Comparison of ENCODE assay signal across 1 cellular context in genomic region chr20:5950271-5951031, GRCh38.
A peak's percentile ranks its signal among the peaks of the same experiment; 100 is the strongest.
TF ChIP-seq lines count a peak whose summit lies in the region.

TSS of gene MCM8 (plus strand) at chr20:5950652. CDS start at chr20:5952016, 1,364 bp downstream.
A gene with protein sequence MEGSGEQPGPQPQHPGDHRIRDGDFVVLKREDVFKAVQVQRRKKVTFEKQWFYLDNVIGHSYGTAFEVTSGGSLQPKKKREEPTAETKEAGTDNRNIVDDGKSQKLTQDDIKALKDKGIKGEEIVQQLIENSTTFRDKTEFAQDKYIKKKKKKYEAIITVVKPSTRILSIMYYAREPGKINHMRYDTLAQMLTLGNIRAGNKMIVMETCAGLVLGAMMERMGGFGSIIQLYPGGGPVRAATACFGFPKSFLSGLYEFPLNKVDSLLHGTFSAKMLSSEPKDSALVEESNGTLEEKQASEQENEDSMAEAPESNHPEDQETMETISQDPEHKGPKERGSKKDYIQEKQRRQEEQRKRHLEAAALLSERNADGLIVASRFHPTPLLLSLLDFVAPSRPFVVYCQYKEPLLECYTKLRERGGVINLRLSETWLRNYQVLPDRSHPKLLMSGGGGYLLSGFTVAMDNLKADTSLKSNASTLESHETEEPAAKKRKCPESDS (minus strand): TSS chr20:5950533. CDS start chr20:5950405, 128 bp downstream.

TF ChIP-seq in HEK293, 187 proteins besides CTCF, POLR2A, EP300 and RAD21 (continued from another document and continues in another):
- TF ChIP-seq, protein P1, sequence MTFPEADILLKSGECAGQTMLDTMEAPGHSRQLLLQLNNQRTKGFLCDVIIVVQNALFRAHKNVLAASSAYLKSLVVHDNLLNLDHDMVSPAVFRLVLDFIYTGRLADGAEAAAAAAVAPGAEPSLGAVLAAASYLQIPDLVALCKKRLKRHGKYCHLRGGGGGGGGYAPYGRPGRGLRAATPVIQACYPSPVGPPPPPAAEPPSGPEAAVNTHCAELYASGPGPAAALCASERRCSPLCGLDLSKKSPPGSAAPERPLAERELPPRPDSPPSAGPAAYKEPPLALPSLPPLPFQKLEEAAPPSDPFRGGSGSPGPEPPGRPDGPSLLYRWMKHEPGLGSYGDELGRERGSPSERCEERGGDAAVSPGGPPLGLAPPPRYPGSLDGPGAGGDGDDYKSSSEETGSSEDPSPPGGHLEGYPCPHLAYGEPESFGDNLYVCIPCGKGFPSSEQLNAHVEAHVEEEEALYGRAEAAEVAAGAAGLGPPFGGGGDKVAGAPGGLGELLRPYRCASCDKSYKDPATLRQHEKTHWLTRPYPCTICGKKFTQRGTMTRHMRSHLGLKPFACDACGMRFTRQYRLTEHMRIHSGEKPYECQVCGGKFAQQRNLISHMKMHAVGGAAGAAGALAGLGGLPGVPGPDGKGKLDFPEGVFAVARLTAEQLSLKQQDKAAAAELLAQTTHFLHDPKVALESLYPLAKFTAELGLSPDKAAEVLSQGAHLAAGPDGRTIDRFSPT (tag by site-specific recombination; IDR thresholded peaks at IDR 0.05), result no peak
- TF ChIP-seq ZNF302 (tag by site-specific recombination; IDR thresholded peaks at IDR 0.05; ENCODE audit: low read depth) (no peak), ZNF521 (tag by site-specific recombination; IDR thresholded peaks at IDR 0.05) (no peak), ZNF24 (tag by site-specific recombination; IDR thresholded peaks at IDR 0.05) (no peak), ZNF660 (tag by site-specific recombination; IDR thresholded peaks at IDR 0.05) (no peak), GLIS2 (tag by site-specific recombination; IDR thresholded peaks at IDR 0.05) (peak; percentile 32; the same call in 1 of the 2 replicates), ZNF169 (tag by site-specific recombination; IDR thresholded peaks at IDR 0.05) (no peak), ZFP37 (tag by site-specific recombination; IDR thresholded peaks at IDR 0.05) (no peak), SP3 (tag by site-specific recombination; IDR thresholded peaks at IDR 0.05) (peak; percentile 82), ZBTB7A (tag by site-specific recombination; IDR thresholded peaks at IDR 0.05; ENCODE audit: low read depth) (no peak), ZNF16 (tag by site-specific recombination; IDR thresholded peaks at IDR 0.05; ENCODE audit: low read depth) (no peak), ZNF423 (tag by site-specific recombination; IDR thresholded peaks at IDR 0.05) (no peak), TRIM28 (IDR thresholded peaks at IDR 0.05; ENCODE audit: borderline replicate concordance, low read length) (no peak), ZNF558 (tag by site-specific recombination; IDR thresholded peaks at IDR 0.05) (no peak), ZNF202 (tag by site-specific recombination; IDR thresholded peaks at IDR 0.05; ENCODE audit: borderline replicate concordance) (no peak), ZNF623 (tag by site-specific recombination; IDR thresholded peaks at IDR 0.05) (no peak), ZBTB8A (tag by site-specific recombination; IDR thresholded peaks at IDR 0.05) (peak; percentile 11; the same call in 1 of the 2 replicates), SP2 (tag by site-specific recombination; IDR thresholded peaks at IDR 0.05) (peak; percentile 96), ZNF626 (tag by site-specific recombination; IDR thresholded peaks at IDR 0.05) (no peak), ZNF132 (tag by site-specific recombination; IDR thresholded peaks at IDR 0.05; ENCODE audit: borderline replicate concordance) (no peak), ZNF37A (tag by site-specific recombination; IDR thresholded peaks at IDR 0.05) (no peak), PRDM6 (tag by site-specific recombination; IDR thresholded peaks at IDR 0.05) (no peak), ZBTB20 (tag by site-specific recombination; IDR thresholded peaks at IDR 0.05) (no peak; the same call in 1 of the 2 replicates), ZNF610 (tag by site-specific recombination; IDR thresholded peaks at IDR 0.05; ENCODE audit: borderline replicate concordance) (0 out of 2 replicates have a peak, but pooled peaks have one; percentile 32), ZNF510 (tag by site-specific recombination; IDR thresholded peaks at IDR 0.05; ENCODE audit: insufficient replicate concordance) (no peak), SETDB1 (IDR thresholded peaks at IDR 0.05; ENCODE audit: insufficient read length, low read length) (no peak), ZNF449 (tag by site-specific recombination; IDR thresholded peaks at IDR 0.05) (no peak), ZFP69B (tag by site-specific recombination; IDR thresholded peaks at IDR 0.05) (peak; percentile 80), ZNF529 (tag by site-specific recombination; IDR thresholded peaks at IDR 0.05; ENCODE audit: insufficient replicate concordance) (no peak), ZNF335 (tag by site-specific recombination; conservative IDR thresholded peaks at IDR 0.05) (peak; percentile 63), ZNF223 (tag by site-specific recombination; IDR thresholded peaks at IDR 0.05) (no peak), ZNF23 (tag by site-specific recombination; IDR thresholded peaks at IDR 0.05; ENCODE audit: borderline replicate concordance) (no peak), OVOL3 (tag by site-specific recombination; IDR thresholded peaks at IDR 0.05) (no peak), ZNF843 (tag by site-specific recombination; IDR thresholded peaks at IDR 0.05) (no peak), ZNF211 (tag by site-specific recombination; IDR thresholded peaks at IDR 0.05; ENCODE audit: low read depth) (no peak), ZSCAN23 (tag by site-specific recombination; IDR thresholded peaks at IDR 0.05) (no peak), ZBTB48 (tag by site-specific recombination; IDR thresholded peaks at IDR 0.05) (0 out of 2 replicates have a peak, but pooled peaks have one; percentile 15), ZNF404 (tag by site-specific recombination; IDR thresholded peaks at IDR 0.05) (no peak), KLF10 (tag by site-specific recombination; IDR thresholded peaks at IDR 0.05) (peak; percentile 94), ZNF19 (tag by site-specific recombination; IDR thresholded peaks at IDR 0.05; ENCODE audit: low read depth) (no peak), ZNF274 (IDR thresholded peaks at IDR 0.05; ENCODE audit: low read length) (no peak), ZNF274 (tag by site-specific recombination; IDR thresholded peaks at IDR 0.05; ENCODE audit: borderline replicate concordance) (no peak), ZNF791 (tag by site-specific recombination; IDR thresholded peaks at IDR 0.05) (no peak), ZNF121 (tag by site-specific recombination; IDR thresholded peaks at IDR 0.05) (no peak), ATF2 (tag by site-specific recombination; IDR thresholded peaks at IDR 0.05; ENCODE audit: low read depth) (no peak), ZIC2 (tag by site-specific recombination; IDR thresholded peaks at IDR 0.05) (no peak; the same call in 1 of the 2 replicates), SCRT1 (tag by site-specific recombination; IDR thresholded peaks at IDR 0.05; ENCODE audit: borderline replicate concordance) (peak; percentile 99), ZNF600 (tag by site-specific recombination; IDR thresholded peaks at IDR 0.05) (no peak), SALL2 (tag by site-specific recombination; IDR thresholded peaks at IDR 0.05; ENCODE audit: borderline replicate concordance) (no peak)
- TF ChIP-seq, protein P2, sequence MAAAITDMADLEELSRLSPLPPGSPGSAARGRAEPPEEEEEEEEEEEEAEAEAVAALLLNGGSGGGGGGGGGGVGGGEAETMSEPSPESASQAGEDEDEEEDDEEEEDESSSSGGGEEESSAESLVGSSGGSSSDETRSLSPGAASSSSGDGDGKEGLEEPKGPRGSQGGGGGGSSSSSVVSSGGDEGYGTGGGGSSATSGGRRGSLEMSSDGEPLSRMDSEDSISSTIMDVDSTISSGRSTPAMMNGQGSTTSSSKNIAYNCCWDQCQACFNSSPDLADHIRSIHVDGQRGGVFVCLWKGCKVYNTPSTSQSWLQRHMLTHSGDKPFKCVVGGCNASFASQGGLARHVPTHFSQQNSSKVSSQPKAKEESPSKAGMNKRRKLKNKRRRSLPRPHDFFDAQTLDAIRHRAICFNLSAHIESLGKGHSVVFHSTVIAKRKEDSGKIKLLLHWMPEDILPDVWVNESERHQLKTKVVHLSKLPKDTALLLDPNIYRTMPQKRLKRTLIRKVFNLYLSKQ (tag by site-specific recombination; IDR thresholded peaks at IDR 0.05; ENCODE audit: borderline replicate concordance), result no peak
- TF ChIP-seq, protein P3, sequence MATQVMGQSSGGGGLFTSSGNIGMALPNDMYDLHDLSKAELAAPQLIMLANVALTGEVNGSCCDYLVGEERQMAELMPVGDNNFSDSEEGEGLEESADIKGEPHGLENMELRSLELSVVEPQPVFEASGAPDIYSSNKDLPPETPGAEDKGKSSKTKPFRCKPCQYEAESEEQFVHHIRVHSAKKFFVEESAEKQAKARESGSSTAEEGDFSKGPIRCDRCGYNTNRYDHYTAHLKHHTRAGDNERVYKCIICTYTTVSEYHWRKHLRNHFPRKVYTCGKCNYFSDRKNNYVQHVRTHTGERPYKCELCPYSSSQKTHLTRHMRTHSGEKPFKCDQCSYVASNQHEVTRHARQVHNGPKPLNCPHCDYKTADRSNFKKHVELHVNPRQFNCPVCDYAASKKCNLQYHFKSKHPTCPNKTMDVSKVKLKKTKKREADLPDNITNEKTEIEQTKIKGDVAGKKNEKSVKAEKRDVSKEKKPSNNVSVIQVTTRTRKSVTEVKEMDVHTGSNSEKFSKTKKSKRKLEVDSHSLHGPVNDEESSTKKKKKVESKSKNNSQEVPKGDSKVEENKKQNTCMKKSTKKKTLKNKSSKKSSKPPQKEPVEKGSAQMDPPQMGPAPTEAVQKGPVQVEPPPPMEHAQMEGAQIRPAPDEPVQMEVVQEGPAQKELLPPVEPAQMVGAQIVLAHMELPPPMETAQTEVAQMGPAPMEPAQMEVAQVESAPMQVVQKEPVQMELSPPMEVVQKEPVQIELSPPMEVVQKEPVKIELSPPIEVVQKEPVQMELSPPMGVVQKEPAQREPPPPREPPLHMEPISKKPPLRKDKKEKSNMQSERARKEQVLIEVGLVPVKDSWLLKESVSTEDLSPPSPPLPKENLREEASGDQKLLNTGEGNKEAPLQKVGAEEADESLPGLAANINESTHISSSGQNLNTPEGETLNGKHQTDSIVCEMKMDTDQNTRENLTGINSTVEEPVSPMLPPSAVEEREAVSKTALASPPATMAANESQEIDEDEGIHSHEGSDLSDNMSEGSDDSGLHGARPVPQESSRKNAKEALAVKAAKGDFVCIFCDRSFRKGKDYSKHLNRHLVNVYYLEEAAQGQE (tag by site-specific recombination; IDR thresholded peaks at IDR 0.05), result no peak
- TF ChIP-seq, protein P4, sequence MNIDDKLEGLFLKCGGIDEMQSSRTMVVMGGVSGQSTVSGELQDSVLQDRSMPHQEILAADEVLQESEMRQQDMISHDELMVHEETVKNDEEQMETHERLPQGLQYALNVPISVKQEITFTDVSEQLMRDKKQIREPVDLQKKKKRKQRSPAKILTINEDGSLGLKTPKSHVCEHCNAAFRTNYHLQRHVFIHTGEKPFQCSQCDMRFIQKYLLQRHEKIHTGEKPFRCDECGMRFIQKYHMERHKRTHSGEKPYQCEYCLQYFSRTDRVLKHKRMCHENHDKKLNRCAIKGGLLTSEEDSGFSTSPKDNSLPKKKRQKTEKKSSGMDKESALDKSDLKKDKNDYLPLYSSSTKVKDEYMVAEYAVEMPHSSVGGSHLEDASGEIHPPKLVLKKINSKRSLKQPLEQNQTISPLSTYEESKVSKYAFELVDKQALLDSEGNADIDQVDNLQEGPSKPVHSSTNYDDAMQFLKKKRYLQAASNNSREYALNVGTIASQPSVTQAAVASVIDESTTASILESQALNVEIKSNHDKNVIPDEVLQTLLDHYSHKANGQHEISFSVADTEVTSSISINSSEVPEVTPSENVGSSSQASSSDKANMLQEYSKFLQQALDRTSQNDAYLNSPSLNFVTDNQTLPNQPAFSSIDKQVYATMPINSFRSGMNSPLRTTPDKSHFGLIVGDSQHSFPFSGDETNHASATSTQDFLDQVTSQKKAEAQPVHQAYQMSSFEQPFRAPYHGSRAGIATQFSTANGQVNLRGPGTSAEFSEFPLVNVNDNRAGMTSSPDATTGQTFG (tag by site-specific recombination; IDR thresholded peaks at IDR 0.05; ENCODE audit: borderline replicate concordance), result no peak
- TF ChIP-seq, protein P5, sequence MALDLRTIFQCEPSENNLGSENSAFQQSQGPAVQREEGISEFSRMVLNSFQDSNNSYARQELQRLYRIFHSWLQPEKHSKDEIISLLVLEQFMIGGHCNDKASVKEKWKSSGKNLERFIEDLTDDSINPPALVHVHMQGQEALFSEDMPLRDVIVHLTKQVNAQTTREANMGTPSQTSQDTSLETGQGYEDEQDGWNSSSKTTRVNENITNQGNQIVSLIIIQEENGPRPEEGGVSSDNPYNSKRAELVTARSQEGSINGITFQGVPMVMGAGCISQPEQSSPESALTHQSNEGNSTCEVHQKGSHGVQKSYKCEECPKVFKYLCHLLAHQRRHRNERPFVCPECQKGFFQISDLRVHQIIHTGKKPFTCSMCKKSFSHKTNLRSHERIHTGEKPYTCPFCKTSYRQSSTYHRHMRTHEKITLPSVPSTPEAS (tag by site-specific recombination; IDR thresholded peaks at IDR 0.05), result no peak
